ENCODE assay signal across 17 cellular contexts in genomic region chr20:59441860-59442810, GRCh38.
"Had no signal": no experiment of that assay in that cellular context is flagged by ENCODE, and none has a peak within 500 bp of the region (broad histone marks: within the 10 kb centered on the region; RNA-seq: fewer than 3 reads in every experiment).

No MANE protein-coding gene starts in this region.

- H3K9me3 Mint-ChIP-seq: activated T-helper 2 cell treated with anti-CD3 and anti-CD28 coated beads, Interferon-gamma antibody, Interleukin-2, Interleukin-4, amounts not matched to agents 10 μg/mL and 5 μg/mL and 100 μg/mL, durations not matched to agents 14 hours and 24 hours and 36 hours; nephron had no signal

- H3K4me3 Mint-ChIP-seq: activated CD8-positive, alpha-beta memory T cell treated with anti-CD3 and anti-CD28 coated beads, Interleukin-2, amount 10 ng/mL, durations not matched to agents 7 days and 5 days; nephron had no signal

- H3K27ac Mint-ChIP-seq: activated CD8-positive, alpha-beta memory T cell treated with anti-CD3 and anti-CD28 coated beads, Interleukin-2, amount 10 ng/mL, durations not matched to agents 7 days and 5 days; activated T-helper 2 cell treated with anti-CD3 and anti-CD28 coated beads, Interferon-gamma antibody, Interleukin-2, Interleukin-4, amounts not matched to agents 10 μg/mL and 5 μg/mL and 100 μg/mL, durations not matched to agents 14 hours and 24 hours and 36 hours; nephron had no signal

- DNase-seq: activated CD4-positive, alpha-beta T cell treated with anti-CD3 and anti-CD28 coated beads for 1 hour; activated CD4-positive, alpha-beta T cell treated with anti-CD3 and anti-CD28 coated beads, Interleukin-2, amount 50 U/mL, for 4 hours; activated CD8-positive, alpha-beta memory T cell treated with anti-CD3 and anti-CD28 coated beads, Interleukin-2, amount 10 ng/mL, durations not matched to agents 7 days and 5 days; activated naive CD4-positive, alpha-beta T cell treated with anti-CD3 and anti-CD28 coated beads, Interleukin-2, amount 50 U/mL, for 16 hours; activated T-cell treated with anti-CD3 and anti-CD28 coated beads, Interleukin-2, amount 50 U/mL, for 1 hour; central memory CD4-positive, alpha-beta T cell; cortex of kidney; effector CD4-positive, alpha-beta T cell; foreskin fibroblast; mesenchymal stem cell; occipital lobe; small intestine; stimulated activated CD4-positive, alpha-beta T cell treated with anti-CD3 and anti-CD28 coated beads, Interleukin-4, amount 100 ng/mL, for 24 hours; stimulated activated naive CD4-positive, alpha-beta T cell treated with Interleukin-2 at 50 U/mL for 16 hours; trophoblast cell had no signal

- ATAC-seq: activated CD8-positive, alpha-beta memory T cell treated with anti-CD3 and anti-CD28 coated beads, Interleukin-2, amount 10 ng/mL, durations not matched to agents 7 days and 5 days had no signal

- H3K36me3 Mint-ChIP-seq: activated CD8-positive, alpha-beta memory T cell treated with anti-CD3 and anti-CD28 coated beads, Interleukin-2, amount 10 ng/mL, durations not matched to agents 7 days and 5 days had no signal

- H3K4me1 Mint-ChIP-seq: activated CD8-positive, alpha-beta memory T cell treated with anti-CD3 and anti-CD28 coated beads, Interleukin-2, amount 10 ng/mL, durations not matched to agents 7 days and 5 days had no signal
